Comparison of ENCODE assay signal across 8 cellular contexts in genomic region chr19:42254850-42255765, GRCh38. TPM values are rescaled to one million over a fixed set of nuclear protein-coding genes. Genes with fewer than 3 reads are reported as not detected.
DNase-seq lines count a peak whose midpoint lies in the region; ATAC-seq and TF ChIP-seq lines count a peak whose summit lies in the region.

ERF (minus strand) TSS chr19:42255128; CDS start chr19:42254999, 129 bp downstream.

- peak within 1 kb of the TSS; percentile 96 for H3K9ac ChIP-seq in NT2/D1 (ENCODE audit: insufficient read length, low read depth)

- DNase-seq in BE2C: peak; percentile 96
- DNase-seq in HS-27A (ENCODE audit: low read depth): peak; percentile 81
- DNase-seq in NT2/D1 (ENCODE audit: low read depth, low spot score): no peak
- DNase-seq in activated CD8-positive, alpha-beta memory T cell treated with anti-CD3 and anti-CD28 coated beads, Interleukin-2, amount 50 U/mL, for 24 hours (ENCODE audit: extremely low read depth): peak; percentile 69
- DNase-seq in mesothelial cell of epicardium (ENCODE audit: low spot score in 2 of 2, unreplicated experiment in 2 of 2): peak; percentile 91 to 96
- DNase-seq in stimulated activated CD8-positive, alpha-beta memory T cell treated with anti-CD3 and anti-CD28 coated beads, Interleukin-15, amount 100 ng/mL, for 4 hours (ENCODE audit: low read depth in 2 of 2): peak; percentile 83 to 90

- peaks cover 8% of the 10 kb centered on the region for H3K4me1 ChIP-seq in BE2C
- peaks cover 19% of the 10 kb centered on the region for H3K4me1 ChIP-seq in NT2/D1 (ENCODE audit: insufficient read depth, insufficient read length)

- H3K4me3 ChIP-seq in BE2C (ENCODE audit: low read depth, low read length) (peak within 1 kb of the TSS; percentile 93), NT2/D1 (ENCODE audit: insufficient read length, low read depth) (peak within 1 kb of the TSS; percentile 91)

- TF ChIP-seq CTCF in BE2C (IDR thresholded peaks at IDR 0.05; ENCODE audit: low read depth, low read length) (no peak), mesothelial cell of epicardium (IDR thresholded peaks at IDR 0.05; ENCODE audit: unreplicated experiment) (no peak)

- in situ Hi-C loops in endometrial microvascular endothelial cells (cut with HindIII; ENCODE audit: inconsistent ontology term, low pct_unique_long_range_greater_than_20kb, low sequenced_read_pairs): no loop called here

- no peaks in the 10 kb centered on the region for H3K27me3 ChIP-seq in BE2C
- H3K27me3 ChIP-seq in NT2/D1 (ENCODE audit: insufficient read depth, insufficient read length): peaks cover 11% of the 10 kb centered on the region

- H3K27ac Mint-ChIP-seq in mesothelial cell of epicardium: peak within 1 kb of the TSS; percentile 95

- H3K4me3 Mint-ChIP-seq in mesothelial cell of epicardium: peak within 1 kb of the TSS; percentile 67

- H3K9me3 ChIP-seq in BE2C: no peaks in the 10 kb centered on the region
- no peaks in the 10 kb centered on the region for H3K9me3 ChIP-seq in NT2/D1 (ENCODE audit: insufficient read depth, low read length)

- no peaks in the 10 kb centered on the region for H3K9me3 Mint-ChIP-seq in mesothelial cell of epicardium

- H3K36me3 ChIP-seq in BE2C (peaks cover 9% of the 10 kb centered on the region), NT2/D1 (ENCODE audit: insufficient read depth, insufficient read length, low read length) (peaks cover 14% of the 10 kb centered on the region)

- H3K27me3 Mint-ChIP-seq in mesothelial cell of epicardium (ENCODE audit: low read depth): no peaks in the 10 kb centered on the region

- H3K36me3 Mint-ChIP-seq in mesothelial cell of epicardium: no peaks in the 10 kb centered on the region

- H3K4me1 Mint-ChIP-seq in mesothelial cell of epicardium: peaks cover 29% of the 10 kb centered on the region

- ATAC-seq in GM19324 (IDR thresholded peaks at IDR 0.05; ENCODE audit: low FRiP score, unreplicated experiment): peak; percentile 68

RNA-seq across cellular contexts. Expression of gene ERF, which starts in this region (rescaled TPM):
- 162 TPM for polyA plus RNA-seq in BE2C (2012; ENCODE audit: insufficient read depth, insufficient read length, low read depth)
- total RNA-seq in endometrial microvascular endothelial cells (ENCODE audit: inconsistent ontology term) (53.4 TPM), mesothelial cell of epicardium (90.4 to 106 TPM (median 92.1 TPM) in 3 replicates)
